9 cellular contexts compared by ENCODE assay signal in genomic region chr14:96039633-96040311, GRCh38. TPM values are rescaled to one million over a fixed set of nuclear protein-coding genes. Genes with fewer than 3 reads are reported as not detected.
DNase-seq lines count a peak whose midpoint lies in the region; ATAC-seq and TF ChIP-seq lines count a peak whose summit lies in the region.
"Had no signal": no experiment of that assay in that cellular context is flagged by ENCODE, and none has a peak within 500 bp of the region (broad histone marks: within the 10 kb centered on the region; RNA-seq: fewer than 3 reads in every experiment).

No MANE protein-coding gene starts in this region.

- DNase-seq in activated naive CD4-positive, alpha-beta T cell treated with anti-CD3 and anti-CD28 coated beads for 36 hours = peak; percentile 33
- no peak for DNase-seq in activated naive CD4-positive, alpha-beta T cell treated with Interleukin-2 at 50 U/mL for 16 hours
- DNase-seq in chondrocyte (ENCODE audit: low spot score) (no peak), left lung (no peak), stomach (no peak), cortex of kidney (lab: John Stamatoyannopoulos, UW) (no peak)

- H3K79me2 ChIP-seq in OCI-LY3 (ENCODE audit: low read length) = no peaks in the 10 kb centered on the region

- no peak overlapping the region for H3K27ac ChIP-seq in OCI-LY3 (ENCODE audit: low read length)
- peak overlapping the region; percentile 71 to 85 for H3K27ac ChIP-seq in left lung
- peak overlapping the region; percentile 29 to 96 (median 82) for H3K27ac ChIP-seq in stomach
- H3K27ac ChIP-seq: epithelial cell of prostate had no signal

- H3K4me2 ChIP-seq in OCI-LY3 (ENCODE audit: low read length) = peak overlapping the region; percentile 61

- H4K20me1 ChIP-seq in OCI-LY3 (ENCODE audit: insufficient read depth, low read length) = no peaks in the 10 kb centered on the region

- 0 to 1% (median 1%) methylated on average over 25 to 56 of the region's 56 CpGs for WGBS in stomach, 5 donors

- H3K27me3 ChIP-seq in OCI-LY3 (ENCODE audit: low read depth, low read length) = peaks cover 10% of the 10 kb centered on the region
- peaks cover 0 to 48% of the 10 kb centered on the region in 2 donors for H3K27me3 ChIP-seq in left lung
- H3K27me3 ChIP-seq in stomach = peaks cover 0 to 56% (median 20%) of the 10 kb centered on the region in 3 donors

- TF ChIP-seq CTCF in OCI-LY3 (IDR thresholded peaks at IDR 0.05; ENCODE audit: low read depth, low read length) (no peak; the same call in 1 of the 2 replicates), chondrocyte (IDR thresholded peaks at IDR 0.05) (peak; percentile 60), left lung (IDR thresholded peaks at IDR 0.05) (no peak), stomach (IDR thresholded peaks at IDR 0.05) (no peak)

- peak overlapping the region; percentile 77 for H3K4me3 Mint-ChIP-seq in activated naive CD4-positive, alpha-beta T cell treated with anti-CD3 and anti-CD28 coated beads for 36 hours
- peak overlapping the region; percentile 88 for H3K4me3 Mint-ChIP-seq in chondrocyte (ENCODE audit: unreplicated experiment)

- H3K36me3 ChIP-seq in OCI-LY3 (replicated peaks; ENCODE audit: low read depth, low read length) = no peaks in the 10 kb centered on the region
- no peaks in the 10 kb centered on the region for H3K36me3 ChIP-seq in left lung
- H3K36me3 ChIP-seq in stomach = peaks cover 0 to 9% (median 0%) of the 10 kb centered on the region in 4 donors

- H3K4me3 ChIP-seq in OCI-LY3 (ENCODE audit: low read length) (peak overlapping the region; percentile 80), left lung (peak overlapping the region; percentile 56 to 75), stomach (peak overlapping the region; percentile 64 to 87 (median 76))

- CTCF ChIA-PET in activated naive CD4-positive, alpha-beta T cell treated with anti-CD3 and anti-CD28 coated beads for 36 hours (lab: Charles Lee) = interaction anchor here (0.5 to 1.2 kb wide), 3 partner anchors 12 to 59 kb away, joined by 3 read pairs; no protein-coding TSS in a partner anchor

- ATAC-seq in left lung = peak; percentile 17
- no peak for ATAC-seq in GM19467 (IDR thresholded peaks at IDR 0.05; ENCODE audit: unreplicated experiment)

- TF ChIP-seq EP300 in stomach (IDR thresholded peaks at IDR 0.05) = no peak

- H3K4me1 ChIP-seq in OCI-LY3 (ENCODE audit: low read length) = no peaks in the 10 kb centered on the region
- peaks cover 11 to 16% of the 10 kb centered on the region in 2 donors for H3K4me1 ChIP-seq in left lung
- peaks cover 25 to 57% (median 35%) of the 10 kb centered on the region in 4 donors for H3K4me1 ChIP-seq in stomach

- peak overlapping the region; percentile 13; the same call in 1 of the 2 replicates for H2AFZ ChIP-seq in OCI-LY3 (ENCODE audit: low read depth, low read length)

- H3K4me1 Mint-ChIP-seq in activated naive CD4-positive, alpha-beta T cell treated with anti-CD3 and anti-CD28 coated beads for 36 hours (ENCODE audit: low read depth) = peaks cover 16% of the 10 kb centered on the region
- H3K4me1 Mint-ChIP-seq in chondrocyte (ENCODE audit: low read depth) = peaks cover 42% of the 10 kb centered on the region

- no peak for TF ChIP-seq POLR2A in stomach (IDR thresholded peaks at IDR 0.05)

- H3K27ac Mint-ChIP-seq in activated naive CD4-positive, alpha-beta T cell treated with anti-CD3 and anti-CD28 coated beads for 36 hours = no peak overlapping the region
- H3K27ac Mint-ChIP-seq in chondrocyte (ENCODE audit: unreplicated experiment) = peak overlapping the region; percentile 89

- peaks cover 11% of the 10 kb centered on the region for H3K27me3 Mint-ChIP-seq in activated naive CD4-positive, alpha-beta T cell treated with anti-CD3 and anti-CD28 coated beads for 36 hours (ENCODE audit: low read depth)
- H3K27me3 Mint-ChIP-seq in chondrocyte (ENCODE audit: low read depth) = no peaks in the 10 kb centered on the region

- H3K9me3 ChIP-seq in OCI-LY3 (ENCODE audit: insufficient read depth, low read length) = no peaks in the 10 kb centered on the region
- no peaks in the 10 kb centered on the region for H3K9me3 ChIP-seq in left lung
- no peaks in the 10 kb centered on the region for H3K9me3 ChIP-seq in stomach

- no peaks in the 10 kb centered on the region for H3K36me3 Mint-ChIP-seq in activated naive CD4-positive, alpha-beta T cell treated with anti-CD3 and anti-CD28 coated beads for 36 hours (ENCODE audit: low read depth)
- H3K36me3 Mint-ChIP-seq in chondrocyte (ENCODE audit: low read depth) = peaks cover 3% of the 10 kb centered on the region

- intact Hi-C loops in activated naive CD4-positive, alpha-beta T cell treated with anti-CD3 and anti-CD28 coated beads for 36 hours (cut with micrococcal nuclease) = loop anchor here (5.0 kb wide), 1 partner anchor 463 kb away; the partner anchor contains the start of gene PAPOLA
- intact Hi-C loops in left lung (cut with DNase I) = no loop called here
- intact Hi-C loops in stomach (cut with DNase I; ENCODE audit: low total_unique reads) = no loop called here

- peak overlapping the region; percentile 68; the same call in 1 of the 2 replicates for H3K9ac ChIP-seq in OCI-LY3 (ENCODE audit: low read length)

- H3K9me3 Mint-ChIP-seq in activated naive CD4-positive, alpha-beta T cell treated with anti-CD3 and anti-CD28 coated beads for 36 hours = no peaks in the 10 kb centered on the region
- H3K9me3 Mint-ChIP-seq in chondrocyte (ENCODE audit: low read depth) = no peaks in the 10 kb centered on the region

RNA-seq across cellular contexts. Expression of gene C14orf132, which starts 0.6 kb away (rescaled TPM):
- total RNA-seq in activated naive CD4-positive, alpha-beta T cell treated with anti-CD3 and anti-CD28 coated beads for 36 hours = 1 to 10 TPM; 3.2 to 4.9 TPM
- total RNA-seq in chondrocyte = 33.0 to 99.3 TPM (median 33.2 TPM) in 3 replicates
- 10 to 100 TPM; 23.2 to 87.8 TPM for total RNA-seq in left lung
- 10 to 100 TPM in 4 of 5 donors, 1 to 10 TPM in 1; 7.5 to 22.8 (median 17.5) TPM for total RNA-seq in stomach
- 10 to 100 TPM in 1 of 3 donors, 1 to 10 TPM in 2; 4.6 to 10.0 (median 6.5) TPM for polyA plus RNA-seq in stomach
